36 cellular contexts compared by ENCODE assay signal in the genomic region with DNA sequence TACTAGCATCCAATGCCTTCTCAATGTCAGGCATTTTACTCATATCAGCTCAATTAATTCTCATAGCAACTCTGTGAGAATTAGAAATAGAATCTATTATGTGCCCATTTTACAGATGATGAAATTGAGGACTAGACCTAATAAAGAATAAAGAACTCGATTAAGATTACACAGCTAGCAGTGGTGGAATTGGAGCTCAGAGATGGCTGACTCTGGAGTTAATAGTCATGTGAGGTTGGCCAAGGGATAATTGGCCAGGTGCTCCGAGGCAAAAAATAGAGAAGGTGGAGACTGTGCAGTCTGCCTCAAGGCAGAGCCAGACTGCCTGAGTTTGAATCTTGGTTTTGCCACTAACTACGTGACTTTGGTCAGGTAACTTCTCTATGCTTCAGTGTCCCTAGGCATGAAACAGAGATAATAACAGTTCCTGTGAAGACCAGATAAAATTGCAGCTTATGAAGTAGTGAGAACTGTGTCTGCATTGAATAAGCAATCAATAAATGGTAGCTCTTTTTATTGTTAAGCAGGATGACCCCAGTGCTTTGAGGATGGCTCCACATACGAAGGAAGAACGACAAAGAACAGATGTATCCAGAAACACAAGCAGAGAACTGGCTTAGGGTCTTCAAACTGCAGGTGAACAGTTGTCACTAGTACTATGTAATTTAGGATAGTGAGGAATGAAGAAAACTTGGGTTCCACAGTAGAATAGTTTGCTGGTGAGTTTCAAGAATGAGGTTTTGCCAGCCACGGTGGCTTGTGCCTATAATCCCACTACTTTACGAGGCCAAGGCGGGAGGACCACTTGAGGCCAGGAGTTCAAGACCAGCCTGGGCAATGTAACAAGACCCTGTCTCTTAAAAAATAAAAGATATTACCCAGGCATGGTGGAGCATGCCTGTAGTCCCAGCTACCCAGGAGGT.
"Had no signal": no experiment of that assay in that cellular context is flagged by ENCODE, and none has a peak within 500 bp of the region (broad histone marks: within the 10 kb centered on the region; RNA-seq: fewer than 3 reads in every experiment).

No MANE protein-coding gene starts in this region.

- H3K9me3 ChIP-seq: colonic mucosa, ovary, vagina had no signal

- H3K4me2 ChIP-seq: smooth muscle cell had no signal

- FAIRE-seq: endometrium, islet of Langerhans, TTC549 had no signal

- H3K4me1 ChIP-seq: ascending aorta, colonic mucosa, esophagus squamous epithelium, gastrocnemius medialis, upper lobe of left lung, vagina had no signal

- H3K27ac ChIP-seq: ascending aorta, cardiac muscle cell, colonic mucosa, epithelial cell of prostate, esophagus squamous epithelium, gastrocnemius medialis, ovary, upper lobe of left lung, vagina had no signal

- H3K27me3 ChIP-seq: ascending aorta, colonic mucosa, gastrocnemius medialis, ovary, upper lobe of left lung, vagina had no signal

- ATAC-seq: gastrocnemius medialis; left cardiac atrium; left ventricle myocardium superior; mucosa of descending colon; natural killer cell treated with Interleukin-12 subunit alpha and Interleukin-12 subunit beta and Interleukin-15 and Interleukin-18, amount 100 ng/mL, for 72 hours; stimulated activated memory B cell treated with anti-CD40 and anti-IgM and Interleukin-4, amounts not matched to agents 10 μg/mL and 1 μg/mL and 100 μg/mL, for 72 hours; stimulated activated naive CD8-positive, alpha-beta T cell treated with anti-CD3 and anti-CD28 coated beads, Interleukin-15, amount 100 ng/mL, for 72 hours; WTC11 had no signal

- H3K36me3 ChIP-seq: ascending aorta, cardiac muscle cell, colonic mucosa, esophagus squamous epithelium, gastrocnemius medialis, ovary, upper lobe of left lung, vagina had no signal

- H3K4me3 ChIP-seq: ascending aorta, cardiac muscle cell, colonic mucosa, esophagus squamous epithelium, gastrocnemius medialis, mucosa of descending colon, ovary, smooth muscle cell, upper lobe of left lung, vagina had no signal

- DNase-seq: activated CD4-positive, alpha-beta memory T cell treated with anti-CD3 and anti-CD28 coated beads, Interleukin-2, amount 10 ng/mL, durations not matched to agents 7 days and 5 days; activated CD4-positive, alpha-beta T cell treated with anti-CD3 and anti-CD28 coated beads for 1 hour; activated CD4-positive, alpha-beta T cell treated with anti-CD3 and anti-CD28 coated beads, Interleukin-2, amount 10 ng/mL, durations not matched to agents 7 days and 5 days; activated CD8-positive, alpha-beta memory T cell treated with anti-CD3 and anti-CD28 coated beads, Interleukin-2, amount 50 U/mL, for 48 hours; activated gamma-delta T cell; activated naive CD4-positive, alpha-beta T cell treated with anti-CD3 and anti-CD28 coated beads, Interleukin-2, amount 10 ng/mL, durations not matched to agents 7 days and 5 days; activated naive CD8-positive, alpha-beta T cell treated with anti-CD3 and anti-CD28 coated beads, Interleukin-2, amount 10 ng/mL, durations not matched to agents 7 days and 5 days; activated T-cell treated with anti-CD3 and anti-CD28 coated beads, Interleukin-2, amount 50 U/mL, for 24 hours; cerebellar nuclear complex; colonic mucosa; effector CD8-positive, alpha-beta T cell; esophagus squamous epithelium; gastrocnemius medialis; glutamatergic neuron; left cardiac atrium; left ventricle myocardium superior; mucosa of descending colon; ovary; stimulated activated CD4-positive, alpha-beta T cell treated with anti-CD3 and anti-CD28 coated beads, Interleukin-1b, Interleukin-23, amount 100 ng/mL, for 48 hours; stimulated activated CD4-positive, alpha-beta T cell treated with anti-CD3 and anti-CD28 coated beads, Interleukin-4, amount 100 ng/mL, for 4 hours; stimulated activated CD8-positive, alpha-beta memory T cell treated with anti-CD3 and anti-CD28 coated beads, Interleukin-4, amount 100 ng/mL, for 48 hours; stimulated activated naive CD8-positive, alpha-beta T cell treated with anti-CD3 and anti-CD28 coated beads, Interleukin-15, amount 100 ng/mL, for 72 hours; substantia nigra; T-helper 9 cell; upper lobe of left lung had no signal
